ENCODE assay signal across 26 cellular contexts in the genomic region with DNA sequence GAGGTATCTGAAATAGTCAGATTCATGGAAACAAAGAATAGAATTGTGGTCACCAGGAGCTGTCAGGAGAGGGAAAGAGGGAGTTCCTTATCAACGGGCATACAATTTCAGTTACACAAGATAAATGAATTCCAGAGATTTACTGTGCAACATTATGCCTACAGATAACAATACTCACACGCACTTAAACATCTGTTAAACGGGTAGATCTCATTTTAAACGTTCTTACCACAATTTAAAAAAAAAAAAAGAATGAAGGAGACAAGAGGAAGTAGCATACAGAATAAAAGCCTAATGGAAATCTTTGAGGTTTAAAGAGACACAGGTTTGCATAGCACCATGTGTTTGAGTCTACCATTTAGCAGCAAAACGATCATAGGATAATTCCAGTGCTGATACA.
"Had no signal": no experiment of that assay in that cellular context is flagged by ENCODE, and none has a peak within 500 bp of the region (broad histone marks: within the 10 kb centered on the region; RNA-seq: fewer than 3 reads in every experiment).

No MANE protein-coding gene starts in this region.

- H3K4me1 ChIP-seq: esophagus muscularis mucosa, foreskin keratinocyte, gastroesophageal sphincter, heart right ventricle, left lung, pancreas, right lobe of liver, tibial nerve, upper lobe of left lung had no signal

- DNase-seq: dermis blood vessel endothelial cell; effector memory CD4-positive, alpha-beta T cell; foreskin keratinocyte; heart right ventricle; hippocampal formation; left cardiac atrium; left lung; mesenchymal stem cell; mucosa of descending colon; naive B cell; pancreas; right lobe of liver; small intestine; stimulated activated CD4-positive, alpha-beta T cell treated with anti-CD3 and anti-CD28 coated beads, Interleukin-15, amount 100 ng/mL, for 24 hours; stimulated activated CD4-positive, alpha-beta T cell treated with anti-CD3 and anti-CD28 coated beads, Interleukin-2, amount 100 ng/mL, for 48 hours; stimulated activated naive B cell treated with anti-CD40 and anti-IgM and Interleukin-4, amounts not matched to agents 10 μg/mL and 1 μg/mL and 100 μg/mL, for 72 hours; upper lobe of left lung had no signal

- H3K27me3 ChIP-seq: esophagus muscularis mucosa, foreskin keratinocyte, gastroesophageal sphincter, heart right ventricle, left lung, neutrophil, pancreas, right lobe of liver, tibial nerve, upper lobe of left lung had no signal

- H3K27me3 Mint-ChIP-seq: naive B cell; natural killer cell treated with Interleukin-12 subunit alpha and Interleukin-12 subunit beta and Interleukin-15 and Interleukin-18, amount 100 ng/mL, for 72 hours; stimulated activated naive B cell treated with anti-CD40 and anti-IgM and Interleukin-4, amounts not matched to agents 10 μg/mL and 1 μg/mL and 100 μg/mL, for 72 hours; stimulated activated naive CD8-positive, alpha-beta T cell treated with anti-CD3 and anti-CD28 coated beads, Interleukin-15, Interleukin-2, amounts not matched to agents 100 ng/mL and 50 ng/mL, for 24 hours had no signal

- H3K4me3 Mint-ChIP-seq: mesothelial cell of epicardium; naive B cell; natural killer cell treated with Interleukin-12 subunit alpha and Interleukin-12 subunit beta and Interleukin-15 and Interleukin-18, amount 100 ng/mL, for 72 hours; neural crest cell; stimulated activated naive B cell treated with anti-CD40 and anti-IgM and Interleukin-4, amounts not matched to agents 10 μg/mL and 1 μg/mL and 100 μg/mL, for 72 hours; stimulated activated naive CD8-positive, alpha-beta T cell treated with anti-CD3 and anti-CD28 coated beads, Interleukin-15, Interleukin-2, amounts not matched to agents 100 ng/mL and 50 ng/mL, for 24 hours had no signal

- H3K4me1 Mint-ChIP-seq: naive B cell; neural crest cell; stimulated activated naive B cell treated with anti-CD40 and anti-IgM and Interleukin-4, amounts not matched to agents 10 μg/mL and 1 μg/mL and 100 μg/mL, for 72 hours had no signal

- H3K9me3 ChIP-seq: esophagus muscularis mucosa, gastroesophageal sphincter, heart right ventricle, mucosa of descending colon, neutrophil, pancreas, right lobe of liver, thoracic aorta, tibial nerve, upper lobe of left lung had no signal

- H3K36me3 ChIP-seq: esophagus muscularis mucosa, gastroesophageal sphincter, heart right ventricle, left lung, neutrophil, pancreas, right lobe of liver, thoracic aorta, tibial nerve, upper lobe of left lung had no signal

- H3K9me3 Mint-ChIP-seq: mesothelial cell of epicardium, neural crest cell had no signal

- H3K27ac Mint-ChIP-seq: mesothelial cell of epicardium; naive B cell; natural killer cell treated with Interleukin-12 subunit alpha and Interleukin-12 subunit beta and Interleukin-15 and Interleukin-18, amount 100 ng/mL, for 72 hours; stimulated activated naive B cell treated with anti-CD40 and anti-IgM and Interleukin-4, amounts not matched to agents 10 μg/mL and 1 μg/mL and 100 μg/mL, for 72 hours; stimulated activated naive CD8-positive, alpha-beta T cell treated with anti-CD3 and anti-CD28 coated beads, Interleukin-15, Interleukin-2, amounts not matched to agents 100 ng/mL and 50 ng/mL, for 24 hours had no signal

- H3K27ac ChIP-seq: esophagus muscularis mucosa, foreskin keratinocyte, gastroesophageal sphincter, heart right ventricle, left lung, neutrophil, pancreas, right lobe of liver, thoracic aorta, tibial nerve, upper lobe of left lung had no signal

- H3K36me3 Mint-ChIP-seq: mesothelial cell of epicardium; naive B cell; natural killer cell treated with Interleukin-12 subunit alpha and Interleukin-12 subunit beta and Interleukin-15 and Interleukin-18, amount 100 ng/mL, for 72 hours; stimulated activated naive B cell treated with anti-CD40 and anti-IgM and Interleukin-4, amounts not matched to agents 10 μg/mL and 1 μg/mL and 100 μg/mL, for 72 hours had no signal

- H3K4me3 ChIP-seq: esophagus muscularis mucosa, gastroesophageal sphincter, heart right ventricle, left lung, mucosa of descending colon, pancreas, right lobe of liver, thoracic aorta, tibial nerve, upper lobe of left lung had no signal

- ATAC-seq: foreskin keratinocyte; gastroesophageal sphincter; heart right ventricle; left cardiac atrium; left lung; mucosa of descending colon; natural killer cell treated with Interleukin-12 subunit alpha and Interleukin-12 subunit beta and Interleukin-15 and Interleukin-18, amount 100 ng/mL, for 72 hours; pancreas; right lobe of liver; stimulated activated naive B cell treated with anti-CD40 and anti-IgM and Interleukin-4, amounts not matched to agents 10 μg/mL and 1 μg/mL and 100 μg/mL, for 72 hours had no signal
